ENCODE assay signal across 1 cellular context in the genomic region with DNA sequence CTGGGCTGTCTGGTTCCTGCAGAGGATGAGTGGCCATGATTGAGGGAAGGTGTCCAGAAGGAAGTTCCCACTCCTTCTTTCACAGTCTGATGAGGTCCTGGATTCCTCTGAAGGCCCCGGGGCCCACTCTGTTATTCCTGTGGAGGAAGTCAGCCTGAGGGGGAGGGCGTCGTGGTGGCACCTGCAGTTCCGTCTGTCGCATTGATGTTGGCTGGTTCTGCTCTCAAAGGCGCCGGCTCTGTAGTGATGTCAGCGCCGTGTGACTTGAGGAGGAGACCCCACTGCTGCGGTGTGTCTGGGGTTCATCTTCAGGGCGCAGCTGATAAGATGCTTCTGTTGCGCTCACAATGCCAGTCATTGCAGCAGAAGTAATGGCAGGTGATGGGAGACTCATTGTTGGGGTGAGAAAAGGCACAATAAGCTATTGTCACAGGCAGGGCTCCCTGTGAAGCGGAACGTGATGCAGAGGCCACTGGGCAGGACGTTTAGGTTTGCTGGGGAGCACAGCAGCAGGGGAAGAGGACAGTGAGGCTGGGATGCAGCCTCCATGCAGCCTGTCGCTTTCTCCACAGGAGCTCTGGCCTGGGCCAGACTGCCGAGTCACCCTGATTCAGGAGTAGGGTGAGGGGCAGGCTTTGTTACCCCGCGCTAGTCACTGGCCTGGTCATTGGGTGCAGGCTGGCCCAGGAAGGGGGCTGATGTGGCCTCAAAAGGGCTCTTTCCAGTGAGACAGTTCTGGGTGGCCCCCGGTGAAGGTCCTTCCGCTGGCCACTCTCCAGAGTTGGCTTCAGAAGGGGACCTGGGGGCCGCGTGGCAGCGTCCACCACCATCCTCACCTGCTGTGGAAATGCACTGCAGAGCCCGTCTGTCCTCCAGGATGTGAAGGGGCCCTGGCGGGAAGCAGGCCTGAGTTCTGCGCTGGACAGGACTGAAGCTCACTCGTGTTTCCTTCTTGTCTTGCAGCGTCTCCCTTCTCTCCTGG.
TF ChIP-seq lines count a peak whose summit lies in the region.

No MANE protein-coding gene starts in this region.

TF ChIP-seq in SK-N-SH, 30 proteins besides CTCF, POLR2A, EP300 and RAD21:
- TF ChIP-seq, protein P1, sequence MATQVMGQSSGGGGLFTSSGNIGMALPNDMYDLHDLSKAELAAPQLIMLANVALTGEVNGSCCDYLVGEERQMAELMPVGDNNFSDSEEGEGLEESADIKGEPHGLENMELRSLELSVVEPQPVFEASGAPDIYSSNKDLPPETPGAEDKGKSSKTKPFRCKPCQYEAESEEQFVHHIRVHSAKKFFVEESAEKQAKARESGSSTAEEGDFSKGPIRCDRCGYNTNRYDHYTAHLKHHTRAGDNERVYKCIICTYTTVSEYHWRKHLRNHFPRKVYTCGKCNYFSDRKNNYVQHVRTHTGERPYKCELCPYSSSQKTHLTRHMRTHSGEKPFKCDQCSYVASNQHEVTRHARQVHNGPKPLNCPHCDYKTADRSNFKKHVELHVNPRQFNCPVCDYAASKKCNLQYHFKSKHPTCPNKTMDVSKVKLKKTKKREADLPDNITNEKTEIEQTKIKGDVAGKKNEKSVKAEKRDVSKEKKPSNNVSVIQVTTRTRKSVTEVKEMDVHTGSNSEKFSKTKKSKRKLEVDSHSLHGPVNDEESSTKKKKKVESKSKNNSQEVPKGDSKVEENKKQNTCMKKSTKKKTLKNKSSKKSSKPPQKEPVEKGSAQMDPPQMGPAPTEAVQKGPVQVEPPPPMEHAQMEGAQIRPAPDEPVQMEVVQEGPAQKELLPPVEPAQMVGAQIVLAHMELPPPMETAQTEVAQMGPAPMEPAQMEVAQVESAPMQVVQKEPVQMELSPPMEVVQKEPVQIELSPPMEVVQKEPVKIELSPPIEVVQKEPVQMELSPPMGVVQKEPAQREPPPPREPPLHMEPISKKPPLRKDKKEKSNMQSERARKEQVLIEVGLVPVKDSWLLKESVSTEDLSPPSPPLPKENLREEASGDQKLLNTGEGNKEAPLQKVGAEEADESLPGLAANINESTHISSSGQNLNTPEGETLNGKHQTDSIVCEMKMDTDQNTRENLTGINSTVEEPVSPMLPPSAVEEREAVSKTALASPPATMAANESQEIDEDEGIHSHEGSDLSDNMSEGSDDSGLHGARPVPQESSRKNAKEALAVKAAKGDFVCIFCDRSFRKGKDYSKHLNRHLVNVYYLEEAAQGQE (IDR thresholded peaks at IDR 0.05; ENCODE audit: low read depth, low read length): no peak
- no peak for TF ChIP-seq EZH2phosphoT487 (IDR thresholded peaks at IDR 0.05; ENCODE audit: borderline replicate concordance, low read depth)
- TF ChIP-seq NFIC (IDR thresholded peaks at IDR 0.05; ENCODE audit: borderline replicate concordance): no peak
- TF ChIP-seq MXI1 (IDR thresholded peaks at IDR 0.05; ENCODE audit: low read depth, low read length): no peak
- TF ChIP-seq, protein P2, sequence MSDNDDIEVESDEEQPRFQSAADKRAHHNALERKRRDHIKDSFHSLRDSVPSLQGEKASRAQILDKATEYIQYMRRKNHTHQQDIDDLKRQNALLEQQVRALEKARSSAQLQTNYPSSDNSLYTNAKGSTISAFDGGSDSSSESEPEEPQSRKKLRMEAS (IDR thresholded peaks at IDR 0.05; ENCODE audit: low read depth): no peak
- TF ChIP-seq, protein P3, sequence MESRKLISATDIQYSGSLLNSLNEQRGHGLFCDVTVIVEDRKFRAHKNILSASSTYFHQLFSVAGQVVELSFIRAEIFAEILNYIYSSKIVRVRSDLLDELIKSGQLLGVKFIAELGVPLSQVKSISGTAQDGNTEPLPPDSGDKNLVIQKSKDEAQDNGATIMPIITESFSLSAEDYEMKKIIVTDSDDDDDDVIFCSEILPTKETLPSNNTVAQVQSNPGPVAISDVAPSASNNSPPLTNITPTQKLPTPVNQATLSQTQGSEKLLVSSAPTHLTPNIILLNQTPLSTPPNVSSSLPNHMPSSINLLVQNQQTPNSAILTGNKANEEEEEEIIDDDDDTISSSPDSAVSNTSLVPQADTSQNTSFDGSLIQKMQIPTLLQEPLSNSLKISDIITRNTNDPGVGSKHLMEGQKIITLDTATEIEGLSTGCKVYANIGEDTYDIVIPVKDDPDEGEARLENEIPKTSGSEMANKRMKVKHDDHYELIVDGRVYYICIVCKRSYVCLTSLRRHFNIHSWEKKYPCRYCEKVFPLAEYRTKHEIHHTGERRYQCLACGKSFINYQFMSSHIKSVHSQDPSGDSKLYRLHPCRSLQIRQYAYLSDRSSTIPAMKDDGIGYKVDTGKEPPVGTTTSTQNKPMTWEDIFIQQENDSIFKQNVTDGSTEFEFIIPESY (IDR thresholded peaks at IDR 0.05; ENCODE audit: borderline replicate concordance, low read depth): no peak
- no peak for TF ChIP-seq ELF1 (IDR thresholded peaks at IDR 0.05)
- no peak for TF ChIP-seq JUND (IDR thresholded peaks at IDR 0.05)
- TF ChIP-seq RXRA (IDR thresholded peaks at IDR 0.05; ENCODE audit: borderline replicate concordance, low read depth): no peak
- no peak for TF ChIP-seq POLR2AphosphoS5 (IDR thresholded peaks at IDR 0.05; ENCODE audit: low read depth, low read length)
- TF ChIP-seq, protein P4, sequence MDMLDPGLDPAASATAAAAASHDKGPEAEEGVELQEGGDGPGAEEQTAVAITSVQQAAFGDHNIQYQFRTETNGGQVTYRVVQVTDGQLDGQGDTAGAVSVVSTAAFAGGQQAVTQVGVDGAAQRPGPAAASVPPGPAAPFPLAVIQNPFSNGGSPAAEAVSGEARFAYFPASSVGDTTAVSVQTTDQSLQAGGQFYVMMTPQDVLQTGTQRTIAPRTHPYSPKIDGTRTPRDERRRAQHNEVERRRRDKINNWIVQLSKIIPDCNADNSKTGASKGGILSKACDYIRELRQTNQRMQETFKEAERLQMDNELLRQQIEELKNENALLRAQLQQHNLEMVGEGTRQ (IDR thresholded peaks at IDR 0.05; ENCODE audit: borderline replicate concordance, low read depth, low read length): no peak
- TF ChIP-seq GABPA (IDR thresholded peaks at IDR 0.05; ENCODE audit: low read depth): no peak
- TF ChIP-seq YY1 (IDR thresholded peaks at IDR 0.05; ENCODE audit: low read depth): no peak
- no peak for TF ChIP-seq SMC3 (IDR thresholded peaks at IDR 0.05; ENCODE audit: low read depth, low read length)
- TF ChIP-seq RCOR1 (IDR thresholded peaks at IDR 0.05; ENCODE audit: low read length): no peak
- TF ChIP-seq FOXJ3 (CRISPR knock-in tag; IDR thresholded peaks at IDR 0.05): no peak
- TF ChIP-seq NRF1 (IDR thresholded peaks at IDR 0.05; ENCODE audit: low read depth, low read length): no peak
- no peak for TF ChIP-seq TCF12 (IDR thresholded peaks at IDR 0.05)
